Comparison of ENCODE assay signal across 1 cellular context in the genomic region with DNA sequence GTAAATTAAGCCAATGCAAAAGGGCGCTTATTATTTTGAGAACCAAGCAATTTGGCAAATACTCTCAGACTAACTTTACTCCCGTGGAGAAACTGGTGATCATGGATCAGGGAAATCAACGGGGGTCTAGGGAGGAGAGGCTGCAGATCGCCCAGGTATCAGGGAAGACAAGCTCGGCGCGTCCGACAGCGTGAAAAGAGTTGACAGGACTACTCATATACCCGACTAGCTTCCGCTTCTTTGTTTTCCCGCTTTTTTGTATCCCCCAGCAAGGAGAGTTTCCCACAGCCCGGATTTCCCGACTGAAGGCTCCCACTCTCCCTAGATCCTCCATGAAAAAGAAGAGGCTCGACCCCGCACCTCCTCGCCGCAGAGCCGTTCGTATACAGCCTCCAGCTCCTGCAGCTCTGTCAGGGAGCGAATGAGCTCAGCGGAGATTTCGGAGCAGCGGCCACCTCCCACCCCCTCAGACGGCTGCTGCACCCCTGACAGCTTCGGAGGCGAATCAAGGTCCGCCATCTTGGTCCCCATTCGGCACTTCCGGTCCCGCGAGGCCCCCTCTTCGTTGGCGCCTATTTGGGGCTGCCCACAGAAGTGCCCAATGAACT.
TF ChIP-seq lines count a peak whose summit lies in the region.

TSS of gene COG4 (minus strand) at position 542 of the 608 bp plus-strand sequence. CDS start at position 531, 11 bp downstream.

TF ChIP-seq in HepG2, 621 proteins besides CTCF, POLR2A, EP300 and RAD21 (continued from another document and continues in another):
- TF ChIP-seq, protein P1, sequence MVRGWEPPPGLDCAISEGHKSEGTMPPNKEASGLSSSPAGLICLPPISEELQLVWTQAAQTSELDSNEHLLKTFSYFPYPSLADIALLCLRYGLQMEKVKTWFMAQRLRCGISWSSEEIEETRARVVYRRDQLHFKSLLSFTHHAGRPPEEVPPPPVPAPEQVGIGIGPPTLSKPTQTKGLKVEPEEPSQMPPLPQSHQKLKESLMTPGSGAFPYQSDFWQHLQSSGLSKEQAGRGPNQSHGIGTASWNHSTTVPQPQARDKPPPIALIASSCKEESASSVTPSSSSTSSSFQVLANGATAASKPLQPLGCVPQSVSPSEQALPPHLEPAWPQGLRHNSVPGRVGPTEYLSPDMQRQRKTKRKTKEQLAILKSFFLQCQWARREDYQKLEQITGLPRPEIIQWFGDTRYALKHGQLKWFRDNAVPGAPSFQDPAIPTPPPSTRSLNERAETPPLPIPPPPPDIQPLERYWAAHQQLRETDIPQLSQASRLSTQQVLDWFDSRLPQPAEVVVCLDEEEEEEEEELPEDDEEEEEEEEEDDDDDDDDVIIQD (CRISPR knock-in tag; IDR thresholded peaks at IDR 0.05; ENCODE audit: low read depth): no peak
- no peak for TF ChIP-seq NFIB (CRISPR knock-in tag; IDR thresholded peaks at IDR 0.05; ENCODE audit: borderline replicate concordance)
- no peak; the same call in 1 of the 2 replicates for TF ChIP-seq ZNF746 (CRISPR knock-in tag; IDR thresholded peaks at IDR 0.05)
- TF ChIP-seq ZNF747 (CRISPR knock-in tag; IDR thresholded peaks at IDR 0.05; ENCODE audit: borderline replicate concordance): no peak; the same call in 1 of the 2 replicates
- TF ChIP-seq DR1 (CRISPR knock-in tag; IDR thresholded peaks at IDR 0.05): no peak
- TF ChIP-seq ZNF775 (CRISPR knock-in tag; IDR thresholded peaks at IDR 0.05; ENCODE audit: borderline replicate concordance): 0 out of 2 replicates have a peak, but pooled peaks have one; percentile 24
- TF ChIP-seq BATF2 (CRISPR knock-in tag; IDR thresholded peaks at IDR 0.05): no peak
- TF ChIP-seq ZNF496 (CRISPR knock-in tag; IDR thresholded peaks at IDR 0.05; ENCODE audit: insufficient replicate concordance): no peak
- TF ChIP-seq AHR (CRISPR knock-in tag; IDR thresholded peaks at IDR 0.05): peak; percentile 84; the same call in 1 of the 2 replicates
- no peak for TF ChIP-seq NCOA1 (CRISPR knock-in tag; IDR thresholded peaks at IDR 0.05)
- TF ChIP-seq, protein P2, sequence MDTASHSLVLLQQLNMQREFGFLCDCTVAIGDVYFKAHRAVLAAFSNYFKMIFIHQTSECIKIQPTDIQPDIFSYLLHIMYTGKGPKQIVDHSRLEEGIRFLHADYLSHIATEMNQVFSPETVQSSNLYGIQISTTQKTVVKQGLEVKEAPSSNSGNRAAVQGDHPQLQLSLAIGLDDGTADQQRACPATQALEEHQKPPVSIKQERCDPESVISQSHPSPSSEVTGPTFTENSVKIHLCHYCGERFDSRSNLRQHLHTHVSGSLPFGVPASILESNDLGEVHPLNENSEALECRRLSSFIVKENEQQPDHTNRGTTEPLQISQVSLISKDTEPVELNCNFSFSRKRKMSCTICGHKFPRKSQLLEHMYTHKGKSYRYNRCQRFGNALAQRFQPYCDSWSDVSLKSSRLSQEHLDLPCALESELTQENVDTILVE (CRISPR knock-in tag; IDR thresholded peaks at IDR 0.05): no peak
- TF ChIP-seq ARNTL (CRISPR knock-in tag; IDR thresholded peaks at IDR 0.05): no peak
- TF ChIP-seq, protein P3, sequence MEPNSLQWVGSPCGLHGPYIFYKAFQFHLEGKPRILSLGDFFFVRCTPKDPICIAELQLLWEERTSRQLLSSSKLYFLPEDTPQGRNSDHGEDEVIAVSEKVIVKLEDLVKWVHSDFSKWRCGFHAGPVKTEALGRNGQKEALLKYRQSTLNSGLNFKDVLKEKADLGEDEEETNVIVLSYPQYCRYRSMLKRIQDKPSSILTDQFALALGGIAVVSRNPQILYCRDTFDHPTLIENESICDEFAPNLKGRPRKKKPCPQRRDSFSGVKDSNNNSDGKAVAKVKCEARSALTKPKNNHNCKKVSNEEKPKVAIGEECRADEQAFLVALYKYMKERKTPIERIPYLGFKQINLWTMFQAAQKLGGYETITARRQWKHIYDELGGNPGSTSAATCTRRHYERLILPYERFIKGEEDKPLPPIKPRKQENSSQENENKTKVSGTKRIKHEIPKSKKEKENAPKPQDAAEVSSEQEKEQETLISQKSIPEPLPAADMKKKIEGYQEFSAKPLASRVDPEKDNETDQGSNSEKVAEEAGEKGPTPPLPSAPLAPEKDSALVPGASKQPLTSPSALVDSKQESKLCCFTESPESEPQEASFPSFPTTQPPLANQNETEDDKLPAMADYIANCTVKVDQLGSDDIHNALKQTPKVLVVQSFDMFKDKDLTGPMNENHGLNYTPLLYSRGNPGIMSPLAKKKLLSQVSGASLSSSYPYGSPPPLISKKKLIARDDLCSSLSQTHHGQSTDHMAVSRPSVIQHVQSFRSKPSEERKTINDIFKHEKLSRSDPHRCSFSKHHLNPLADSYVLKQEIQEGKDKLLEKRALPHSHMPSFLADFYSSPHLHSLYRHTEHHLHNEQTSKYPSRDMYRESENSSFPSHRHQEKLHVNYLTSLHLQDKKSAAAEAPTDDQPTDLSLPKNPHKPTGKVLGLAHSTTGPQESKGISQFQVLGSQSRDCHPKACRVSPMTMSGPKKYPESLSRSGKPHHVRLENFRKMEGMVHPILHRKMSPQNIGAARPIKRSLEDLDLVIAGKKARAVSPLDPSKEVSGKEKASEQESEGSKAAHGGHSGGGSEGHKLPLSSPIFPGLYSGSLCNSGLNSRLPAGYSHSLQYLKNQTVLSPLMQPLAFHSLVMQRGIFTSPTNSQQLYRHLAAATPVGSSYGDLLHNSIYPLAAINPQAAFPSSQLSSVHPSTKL (CRISPR knock-in tag; IDR thresholded peaks at IDR 0.05): no peak; the same call in 1 of the 2 replicates
- no peak; the same call in none of the 2 replicates for TF ChIP-seq SALL1 (CRISPR knock-in tag; IDR thresholded peaks at IDR 0.05)
- TF ChIP-seq ZNF720 (CRISPR knock-in tag; IDR thresholded peaks at IDR 0.05): no peak
- 0 out of 2 replicates have a peak, but pooled peaks have one; percentile 32 for TF ChIP-seq ZBTB34 (CRISPR knock-in tag; IDR thresholded peaks at IDR 0.05)
- 0 out of 2 replicates have a peak, but pooled peaks have one; percentile 67 for TF ChIP-seq ZNF691 (CRISPR knock-in tag; IDR thresholded peaks at IDR 0.05; ENCODE audit: borderline replicate concordance, low read depth)
- TF ChIP-seq ZMYM2 (CRISPR knock-in tag; IDR thresholded peaks at IDR 0.05): 0 out of 2 replicates have a peak, but pooled peaks have one; percentile 21
- no peak; the same call in 1 of the 2 replicates for TF ChIP-seq ZNF83 (CRISPR knock-in tag; IDR thresholded peaks at IDR 0.05; ENCODE audit: borderline replicate concordance)
- no peak for TF ChIP-seq ZNF713 (CRISPR knock-in tag; IDR thresholded peaks at IDR 0.05)
- TF ChIP-seq SATB2 (CRISPR knock-in tag; IDR thresholded peaks at IDR 0.05): no peak
- no peak for TF ChIP-seq GATAD2A (CRISPR knock-in tag; IDR thresholded peaks at IDR 0.05)
- TF ChIP-seq, protein P4, sequence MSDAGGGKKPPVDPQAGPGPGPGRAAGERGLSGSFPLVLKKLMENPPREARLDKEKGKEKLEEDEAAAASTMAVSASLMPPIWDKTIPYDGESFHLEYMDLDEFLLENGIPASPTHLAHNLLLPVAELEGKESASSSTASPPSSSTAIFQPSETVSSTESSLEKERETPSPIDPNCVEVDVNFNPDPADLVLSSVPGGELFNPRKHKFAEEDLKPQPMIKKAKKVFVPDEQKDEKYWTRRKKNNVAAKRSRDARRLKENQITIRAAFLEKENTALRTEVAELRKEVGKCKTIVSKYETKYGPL (CRISPR knock-in tag; IDR thresholded peaks at IDR 0.05): no peak
- no peak for TF ChIP-seq MED13 (CRISPR knock-in tag; IDR thresholded peaks at IDR 0.05)
- TF ChIP-seq ZNF235 (CRISPR knock-in tag; IDR thresholded peaks at IDR 0.05; ENCODE audit: borderline replicate concordance): no peak
- TF ChIP-seq BCLAF1 (IDR thresholded peaks at IDR 0.05): no peak
- TF ChIP-seq MBNL3 (CRISPR knock-in tag; conservative IDR thresholded peaks at IDR 0.05): no peak
- TF ChIP-seq ZBTB26 (CRISPR knock-in tag; IDR thresholded peaks at IDR 0.05; ENCODE audit: borderline replicate concordance): no peak; the same call in 1 of the 2 replicates
- TF ChIP-seq FLYWCH1 (CRISPR knock-in tag; IDR thresholded peaks at IDR 0.05): no peak
- TF ChIP-seq ZSCAN9 (CRISPR knock-in tag; IDR thresholded peaks at IDR 0.05; ENCODE audit: borderline replicate concordance): no peak
- TF ChIP-seq PHF8 (CRISPR knock-in tag; IDR thresholded peaks at IDR 0.05): peak; percentile 68
- TF ChIP-seq FOSL2 (CRISPR knock-in tag; IDR thresholded peaks at IDR 0.05): no peak; the same call in 1 of the 2 replicates
- TF ChIP-seq, protein P5, sequence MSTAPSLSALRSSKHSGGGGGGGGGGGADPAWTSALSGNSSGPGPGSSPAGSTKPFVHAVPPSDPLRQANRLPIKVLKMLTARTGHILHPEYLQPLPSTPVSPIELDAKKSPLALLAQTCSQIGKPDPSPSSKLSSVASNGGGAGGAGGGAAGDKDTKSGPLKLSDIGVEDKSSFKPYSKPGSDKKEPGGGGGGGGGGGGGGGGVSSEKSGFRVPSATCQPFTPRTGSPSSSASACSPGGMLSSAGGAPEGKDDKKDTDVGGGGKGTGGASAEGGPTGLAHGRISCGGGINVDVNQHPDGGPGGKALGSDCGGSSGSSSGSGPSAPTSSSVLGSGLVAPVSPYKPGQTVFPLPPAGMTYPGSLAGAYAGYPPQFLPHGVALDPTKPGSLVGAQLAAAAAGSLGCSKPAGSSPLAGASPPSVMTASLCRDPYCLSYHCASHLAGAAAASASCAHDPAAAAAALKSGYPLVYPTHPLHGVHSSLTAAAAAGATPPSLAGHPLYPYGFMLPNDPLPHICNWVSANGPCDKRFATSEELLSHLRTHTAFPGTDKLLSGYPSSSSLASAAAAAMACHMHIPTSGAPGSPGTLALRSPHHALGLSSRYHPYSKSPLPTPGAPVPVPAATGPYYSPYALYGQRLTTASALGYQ (CRISPR knock-in tag; IDR thresholded peaks at IDR 0.05): no peak
- 0 out of 2 replicates have a peak, but pooled peaks have one; percentile 21 for TF ChIP-seq ZNF264 (CRISPR knock-in tag; IDR thresholded peaks at IDR 0.05)
